ENCODE assay signal across 24 cellular contexts in the genomic region with DNA sequence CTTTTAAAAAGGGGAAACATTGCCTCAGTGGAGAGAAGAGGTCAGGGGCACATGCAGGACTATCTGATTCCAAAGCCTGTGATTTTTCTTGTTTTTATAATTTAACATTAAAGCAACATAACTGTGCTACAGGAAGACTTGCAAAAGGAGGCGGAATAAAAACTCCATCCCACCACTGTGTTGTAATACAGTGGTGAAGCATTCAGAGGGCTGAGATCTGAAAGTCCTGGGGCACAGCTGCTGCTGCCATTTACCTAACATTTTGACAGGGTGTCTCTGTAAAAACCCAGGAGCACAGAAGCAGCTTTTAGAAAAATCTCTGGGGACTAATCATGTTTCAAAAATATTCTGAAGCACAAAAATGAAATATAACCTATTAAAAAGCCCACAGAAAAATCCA.
DNase-seq lines count a peak whose midpoint lies in the region; ATAC-seq and TF ChIP-seq lines count a peak whose summit lies in the region.
"Had no signal": no experiment of that assay in that cellular context is flagged by ENCODE, and none has a peak within 500 bp of the region (broad histone marks: within the 10 kb centered on the region; RNA-seq: fewer than 3 reads in every experiment).

No MANE protein-coding gene starts in this region.

- no peak overlapping the region for H2AFZ ChIP-seq in PC-3 (ENCODE audit: low read length)

- in situ Hi-C loops in Caki2 (cut with HindIII; ENCODE audit: low pct_unique_long_range_greater_than_20kb, low sequenced_read_pairs): no loop called here

- ATAC-seq in PC-3: no peak
- ATAC-seq in HG03108 (IDR thresholded peaks at IDR 0.05; ENCODE audit: unreplicated experiment): no peak

- no peaks in the 10 kb centered on the region for H3K9me3 ChIP-seq in PC-3 (ENCODE audit: low read length)
- H3K9me3 ChIP-seq: BE2C had no signal

- H3K4me3 ChIP-seq in PC-3 (ENCODE audit: low read length): no peak overlapping the region
- H3K4me3 ChIP-seq: A549, SK-N-MC had no signal

- no peaks in the 10 kb centered on the region for H3K36me3 ChIP-seq in PC-3 (ENCODE audit: low read depth, low read length)
- H3K36me3 ChIP-seq: BE2C had no signal

- BruUV-seq in PC-3 (replicated peaks; lab: Mats Ljungman, UMichigan): no TSS peak

- peaks cover 15% of the 10 kb centered on the region for H3K4me1 ChIP-seq in PC-3 (ENCODE audit: insufficient read depth, low read length)
- H3K4me1 ChIP-seq: BE2C had no signal

- DNase-seq in Caki2 (ENCODE audit: low read depth): peak; percentile 30
- no peak for DNase-seq in PC-3
- peak; percentile 28 for DNase-seq in fibroblast of peridontal ligament (ENCODE audit: extremely low read depth)
- peak; percentile 52 for DNase-seq in renal cortical epithelial cell (ENCODE audit: low read depth)
- no peak for DNase-seq in retina
- no peak for DNase-seq in activated CD4-positive, alpha-beta T cell treated with anti-CD3 and anti-CD28 coated beads, Interleukin-2, amount 50 U/mL, for 48 hours
- DNase-seq: BE2C; CD8-positive, alpha-beta memory T cell; DMS79 treated with DMSO at 0.1 percent for 48 hours; GF-D8; NCI-H1048; NCI-H1436; NCI-H187 treated with DMSO at 0.1 percent for 48 hours; NCI-H446; NCI-H524 treated with DMSO at 0.1 percent for 48 hours; NCI-H774; NK-92 treated with Interleukin-12 subunit alpha and Interleukin-12 subunit beta, amount 100 ng/mL, for 24 hours; SHP77 treated with DMSO at 0.1 percent for 48 hours had no signal

- intact Hi-C loops in PC-3 (cut with micrococcal nuclease): no loop called here

- H3K9me2 ChIP-seq in PC-3 (replicated peaks; ENCODE audit: low read length): no peaks in the 10 kb centered on the region

- TF ChIP-seq CTCF in PC-3 (conservative IDR thresholded peaks at IDR 0.05; ENCODE audit: low read depth, low read length): no peak

- no peaks in the 10 kb centered on the region for H3K79me2 ChIP-seq in PC-3 (ENCODE audit: low read length)

- H3K4me2 ChIP-seq in PC-3 (ENCODE audit: low read length): no peak overlapping the region
- H3K4me2 ChIP-seq: KMS-11 had no signal

- H3K27ac ChIP-seq in PC-3 (ENCODE audit: low read length): peak overlapping the region; percentile 59; the same call in 1 of the 2 replicates
- H3K27ac ChIP-seq: HL-60, KMS-11, RWPE1, SK-N-MC had no signal

- CTCF ChIA-PET in PC-3 (lab: Charles Lee): no interaction called here

- H3F3A ChIP-seq in PC-3 (ENCODE audit: low read length, unreplicated experiment): no peaks in the 10 kb centered on the region

- H4K20me1 ChIP-seq in PC-3 (ENCODE audit: low read length): no peaks in the 10 kb centered on the region

- POLR2A ChIA-PET in PC-3 (lab: Charles Lee; ENCODE audit: unreplicated experiment): no interaction called here

- H3K27me3 ChIP-seq in PC-3 (ENCODE audit: low read length): no peaks in the 10 kb centered on the region
- H3K27me3 ChIP-seq: BE2C had no signal

- no peak overlapping the region for H3K9ac ChIP-seq in PC-3 (ENCODE audit: low read length)
- H3K9ac ChIP-seq: KMS-11 had no signal

Comparison
In these comparisons a context has a peak if more than half of its experiments do, and no peak if none do; other contexts are left out.
1. DNase-seq: peak in Caki2 (single experiment), fibroblast of peridontal ligament (single experiment) and renal cortical epithelial cell (single experiment); none in PC-3 (single experiment), retina (single experiment) and activated CD4-positive, alpha-beta T cell treated with anti-CD3 and anti-CD28 coated beads, Interleukin-2, amount 50 U/mL, for 48 hours (0 of 2).